Comparison of ENCODE assay signal across 22 cellular contexts in the genomic region with DNA sequence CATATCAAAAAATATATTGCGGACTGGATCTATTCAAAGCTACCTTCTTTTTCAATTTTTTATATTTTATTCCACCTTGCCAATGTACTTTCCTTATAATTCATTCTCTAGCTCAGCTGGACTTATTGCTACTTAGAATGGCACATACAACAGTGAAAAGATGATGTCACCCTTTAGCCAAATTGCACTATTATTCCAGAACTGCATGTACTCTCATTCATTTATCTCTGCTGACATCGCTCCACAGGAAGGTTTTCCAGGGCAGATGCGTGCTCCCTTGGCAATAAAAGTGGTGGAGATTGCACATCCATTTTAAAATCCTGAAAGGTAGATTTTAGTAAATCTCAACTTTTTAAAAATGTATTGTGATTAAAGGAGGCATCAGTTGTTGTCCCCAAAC.
A peak's percentile ranks its signal among the peaks of the same experiment; 100 is the strongest.
DNase-seq lines count a peak whose midpoint lies in the region; ATAC-seq, FAIRE-seq and TF ChIP-seq lines count a peak whose summit lies in the region.
"Had no signal": no experiment of that assay in that cellular context is flagged by ENCODE, and none has a peak within 500 bp of the region (broad histone marks: within the 10 kb centered on the region; RNA-seq: fewer than 3 reads in every experiment).

No MANE protein-coding gene starts in this region.

- TF ChIP-seq CTCF in HepG2 (CRISPR knock-in tag; IDR thresholded peaks at IDR 0.05) (no peak), right lobe of liver (IDR thresholded peaks at IDR 0.05) (no peak)

- DNase-seq in HepG2 (ENCODE audit: low spot score) (no peak), right lobe of liver (no peak), OCI-M1 (lab: John Stamatoyannopoulos, UW) (peak; percentile 29), dedifferentiated amniotic fluid mesenchymal stem cell (ENCODE audit: extremely low spot score) (peak; percentile 21), DMS79 treated with DMSO at 0.1 percent for 48 hours (lab: John Stamatoyannopoulos, UW) (no peak), KG1 (lab: John Stamatoyannopoulos, UW) (no peak)
- DNase-seq: activated CD8-positive, alpha-beta T cell treated with anti-CD3 and anti-CD28 coated beads, Interleukin-2, amount 10 ng/mL, durations not matched to agents 7 days and 5 days; activated naive CD4-positive, alpha-beta T cell; activated T-cell treated with anti-CD3 and anti-CD28 coated beads, Interleukin-2, amount 50 U/mL, for 1 hour; CD4-positive, CD25-positive, alpha-beta regulatory T cell; NCI-H1092 treated with DMSO at 0.1 percent for 48 hours; nucleus accumbens; retina; T1000 had no signal

- BruUV-seq in HepG2 (replicated peaks; lab: Mats Ljungman, UMichigan), result no TSS peak

- H4K20me1 ChIP-seq in HepG2 (ENCODE audit: insufficient read depth, low read length), result no peaks in the 10 kb centered on the region

- CTCF ChIA-PET in HepG2 (lab: Yijun Ruan, JAX; ENCODE audit: low intra/inter-chr PET ratio, low total read pairs), result no interaction called here

- FAIRE-seq in HepG2 (lab: Jason Lieb, UNC), result no peak
- FAIRE-seq: frontal cortex, HTR-8/SVneo, keratinocyte, urothelium cell line had no signal

- H3K4me1 ChIP-seq in HepG2 (ENCODE audit: insufficient read depth, low read length) (no peaks in the 10 kb centered on the region), right lobe of liver (no peaks in the 10 kb centered on the region)

- H3K4me3 ChIP-seq in HepG2 (replicated peaks in 1 of 3; ENCODE audit: insufficient read depth in 1 of 3, low read depth in 2 of 3, low read length in 3 of 3) (no peak overlapping the region), right lobe of liver (no peak overlapping the region)
- H3K4me3 ChIP-seq: lung had no signal

- H3K36me3 ChIP-seq in HepG2 (replicated peaks in 1 of 2; ENCODE audit: control insufficient read depth in 1 of 2, insufficient read depth in 2 of 2, low read length in 2 of 2) (no peaks in the 10 kb centered on the region), right lobe of liver (no peaks in the 10 kb centered on the region)

- TF ChIP-seq EP300 in HepG2 (IDR thresholded peaks at IDR 0.05; ENCODE audit: low read depth in 2 of 2, low read length in 2 of 2), result no peak
- TF ChIP-seq EP300 in HepG2 (CRISPR knock-in tag; IDR thresholded peaks at IDR 0.05; ENCODE audit: borderline replicate concordance), result no peak

- H3K27ac ChIP-seq in HepG2 (ENCODE audit: extremely low read length, insufficient read depth, low read length), result no peak overlapping the region
- H3K27ac ChIP-seq in right lobe of liver, result no peak overlapping the region

- H3K4me2 ChIP-seq in HepG2 (ENCODE audit: low read depth, low read length), result no peak overlapping the region

- in situ Hi-C loops in HepG2 (cut with HindIII; ENCODE audit: extremely low pct_ligation_motif_present, low pct_unique_long_range_greater_than_20kb), result no loop called here

- H3K27me3 ChIP-seq in HepG2 (ENCODE audit: control insufficient read depth in 1 of 2, insufficient read depth in 2 of 2, low read length in 2 of 2) (peaks cover 0 to 4% of the 10 kb centered on the region in 2 experiments; a peak in 1 of 5 replicates), right lobe of liver (no peaks in the 10 kb centered on the region)

- no peaks in the 10 kb centered on the region for H3K9me3 ChIP-seq in HepG2 (ENCODE audit: low read length)
- no peaks in the 10 kb centered on the region for H3K9me3 ChIP-seq in right lobe of liver

- no peak for TF ChIP-seq RAD21 in HepG2 (CRISPR knock-in tag; IDR thresholded peaks at IDR 0.05)

- ATAC-seq in HepG2, result no peak
- ATAC-seq in right lobe of liver, result no peak
- ATAC-seq in GM21825 (IDR thresholded peaks at IDR 0.05; ENCODE audit: unreplicated experiment), result no peak
- no peak for ATAC-seq in GM21423 (IDR thresholded peaks at IDR 0.05; ENCODE audit: unreplicated experiment)
- ATAC-seq: activated CD4-positive, CD25-positive, alpha-beta regulatory T cell treated with anti-CD3 and anti-CD28 coated beads, Interleukin-2, amount 50 U/mL, for 24 hours; activated CD8-positive, alpha-beta T cell treated with anti-CD3 and anti-CD28 coated beads, Interleukin-2, amount 10 ng/mL, durations not matched to agents 7 days and 5 days had no signal

- intact Hi-C loops in HepG2 (cut with micrococcal nuclease; ENCODE audit: unreplicated experiment) (no loop called here), right lobe of liver (cut with DNase I) (no loop called here)

- WGBS in HepG2 (ENCODE audit: low lambda C conversion rate), result 17% methylated on average over 3 of the region's 3 CpGs
- 56% methylated on average over 3 of the region's 3 CpGs for WGBS in right lobe of liver (ENCODE audit: insufficient coverage, low coverage, low lambda C conversion rate, missing lambda C conversion rate)

- no peaks in the 10 kb centered on the region for H3K79me2 ChIP-seq in HepG2 (ENCODE audit: insufficient read depth, low read length)

- H3K9ac ChIP-seq in HepG2 (ENCODE audit: insufficient read depth, low read depth, low read length), result no peak overlapping the region

- H2AFZ ChIP-seq in HepG2 (ENCODE audit: low read length), result no peak overlapping the region

- POLR2A ChIA-PET in HepG2 (lab: Yijun Ruan, JAX), result no interaction called here

- TF ChIP-seq POLR2A in HepG2 (IDR thresholded peaks at IDR 0.05; ENCODE audit: insufficient read depth in 1 of 2, low read depth in 2 of 2, low read length in 2 of 2), result no peak
- TF ChIP-seq POLR2A in right lobe of liver (IDR thresholded peaks at IDR 0.05), result no peak

TF ChIP-seq in HepG2, 621 proteins besides CTCF, POLR2A, EP300 and RAD21:
- TF ChIP-seq, protein P1, sequence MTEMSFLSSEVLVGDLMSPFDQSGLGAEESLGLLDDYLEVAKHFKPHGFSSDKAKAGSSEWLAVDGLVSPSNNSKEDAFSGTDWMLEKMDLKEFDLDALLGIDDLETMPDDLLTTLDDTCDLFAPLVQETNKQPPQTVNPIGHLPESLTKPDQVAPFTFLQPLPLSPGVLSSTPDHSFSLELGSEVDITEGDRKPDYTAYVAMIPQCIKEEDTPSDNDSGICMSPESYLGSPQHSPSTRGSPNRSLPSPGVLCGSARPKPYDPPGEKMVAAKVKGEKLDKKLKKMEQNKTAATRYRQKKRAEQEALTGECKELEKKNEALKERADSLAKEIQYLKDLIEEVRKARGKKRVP (CRISPR knock-in tag; IDR thresholded peaks at IDR 0.05), result peak in 1 of 2 experiments; percentile 80; a peak in 2 of 4 replicates
- TF ChIP-seq ZNF224 (CRISPR knock-in tag; IDR thresholded peaks at IDR 0.05), result no peak
- peak; percentile 77 for TF ChIP-seq ATF7 (IDR thresholded peaks at IDR 0.05)
- TF ChIP-seq ATF7 (CRISPR knock-in tag; IDR thresholded peaks at IDR 0.05), result no peak

Comparison
In these comparisons a context has a peak if more than half of its experiments do, and no peak if none do; other contexts are left out.
1. DNase-seq: peak in OCI-M1 (single experiment) and dedifferentiated amniotic fluid mesenchymal stem cell (single experiment); none in HepG2 (single experiment), right lobe of liver (0 of 3), DMS79 treated with DMSO at 0.1 percent for 48 hours (single experiment) and KG1 (single experiment).